In genomic region chrX:53330331-53330730, GRCh38 we compare ENCODE assay signal across 16 cellular contexts. TPM values are rescaled to one million over a fixed set of nuclear protein-coding genes. Genes with fewer than 3 reads are reported as not detected.
DNase-seq lines count a peak whose midpoint lies in the region; ATAC-seq, FAIRE-seq and TF ChIP-seq lines count a peak whose summit lies in the region.
"Had no signal": no experiment of that assay in that cellular context is flagged by ENCODE, and none has a peak within 500 bp of the region (broad histone marks: within the 10 kb centered on the region; RNA-seq: fewer than 3 reads in every experiment).

No MANE protein-coding gene starts in this region.

- no peaks in the 10 kb centered on the region for H3K9me3 Mint-ChIP-seq in activated T-helper 1 cell treated with anti-CD3 and anti-CD28 coated beads, Interleukin-12 subunit alpha, Interleukin-12 subunit beta, Interleukin-2, Interleukin-4 antibody, amounts not matched to agents 30 ng/mL and 10 ng/mL and 1 ng/mL, durations not matched to agents 14 hours and 24 hours and 36 hours
- H3K9me3 Mint-ChIP-seq: CD8-positive, alpha-beta memory T cell had no signal

- no peak for TF ChIP-seq CTCF in pancreas (IDR thresholded peaks at IDR 0.05)

- H3K36me3 Mint-ChIP-seq in activated T-helper 1 cell treated with anti-CD3 and anti-CD28 coated beads, Interleukin-12 subunit alpha, Interleukin-12 subunit beta, Interleukin-2, Interleukin-4 antibody, amounts not matched to agents 30 ng/mL and 10 ng/mL and 1 ng/mL, durations not matched to agents 14 hours and 24 hours and 36 hours (ENCODE audit: low read depth): no peaks in the 10 kb centered on the region
- H3K36me3 Mint-ChIP-seq: CD4-positive, CD25-positive, alpha-beta regulatory T cell; CD8-positive, alpha-beta memory T cell had no signal

- no peaks in the 10 kb centered on the region for H3K4me1 Mint-ChIP-seq in activated T-helper 1 cell treated with anti-CD3 and anti-CD28 coated beads, Interleukin-12 subunit alpha, Interleukin-12 subunit beta, Interleukin-2, Interleukin-4 antibody, amounts not matched to agents 30 ng/mL and 10 ng/mL and 1 ng/mL, durations not matched to agents 14 hours and 24 hours and 36 hours (ENCODE audit: low read depth)
- H3K4me1 Mint-ChIP-seq: CD8-positive, alpha-beta memory T cell had no signal

- H3K9me3 ChIP-seq in pancreas: no peaks in the 10 kb centered on the region
- H3K9me3 ChIP-seq: BE2C, Caco-2 had no signal

- no peak overlapping the region for H3K27ac Mint-ChIP-seq in activated T-helper 1 cell treated with anti-CD3 and anti-CD28 coated beads, Interleukin-12 subunit alpha, Interleukin-12 subunit beta, Interleukin-2, Interleukin-4 antibody, amounts not matched to agents 30 ng/mL and 10 ng/mL and 1 ng/mL, durations not matched to agents 14 hours and 24 hours and 36 hours
- H3K27ac Mint-ChIP-seq: CD4-positive, CD25-positive, alpha-beta regulatory T cell; CD8-positive, alpha-beta memory T cell; H9 had no signal

- DNase-seq in COLO829 (ENCODE audit: low spot score) (peak; percentile 28), SK-MEL-5 (ENCODE audit: low read depth, low spot score) (peak; percentile 22), pancreas (no peak), DMS79 (lab: John Stamatoyannopoulos, UW) (no peak)
- DNase-seq in activated T-helper 1 cell treated with anti-CD3 and anti-CD28 coated beads, Interleukin-12 subunit alpha, Interleukin-12 subunit beta, Interleukin-2, Interleukin-4 antibody, amounts not matched to agents 30 ng/mL and 10 ng/mL and 1 ng/mL, durations not matched to agents 14 hours and 24 hours and 36 hours (ENCODE audit: low spot score): no peak
- DNase-seq: BE2C; Caco-2; CD4-positive, CD25-positive, alpha-beta regulatory T cell; CD8-positive, alpha-beta memory T cell; DMS79 treated with DMSO at 0.1 percent for 48 hours; H9 had no signal

- H3K4me1 ChIP-seq in pancreas: no peaks in the 10 kb centered on the region
- H3K4me1 ChIP-seq: BE2C, Caco-2 had no signal

- in situ Hi-C loops in SK-MEL-5 (cut with HindIII; ENCODE audit: low pct_unique_long_range_greater_than_20kb, low sequenced_read_pairs): no loop called here

- no peak overlapping the region for H3K4me3 ChIP-seq in pancreas
- H3K4me3 ChIP-seq: GM12878 had no signal

- no peaks in the 10 kb centered on the region for H3K36me3 ChIP-seq in pancreas
- H3K36me3 ChIP-seq: BE2C had no signal

- peaks cover 25% of the 10 kb centered on the region for H3K27me3 Mint-ChIP-seq in activated T-helper 1 cell treated with anti-CD3 and anti-CD28 coated beads, Interleukin-12 subunit alpha, Interleukin-12 subunit beta, Interleukin-2, Interleukin-4 antibody, amounts not matched to agents 30 ng/mL and 10 ng/mL and 1 ng/mL, durations not matched to agents 14 hours and 24 hours and 36 hours (ENCODE audit: insufficient read depth)

- ATAC-seq in pancreas (no peak), GM21447 (IDR thresholded peaks at IDR 0.05; ENCODE audit: unreplicated experiment) (no peak)
- ATAC-seq: GM12878 had no signal

- intact Hi-C loops in pancreas (cut with DNase I): no loop called here
- intact Hi-C loops in activated T-helper 1 cell treated with anti-CD3 and anti-CD28 coated beads, Interleukin-12 subunit alpha, Interleukin-12 subunit beta, Interleukin-2, Interleukin-4 antibody, amounts not matched to agents 30 ng/mL and 10 ng/mL and 1 ng/mL, durations not matched to agents 14 hours and 24 hours and 36 hours (cut with micrococcal nuclease): no loop called here

- H3K27me3 ChIP-seq in pancreas: peaks cover 0 to 21% (median 0%) of the 10 kb centered on the region in 4 donors
- H3K27me3 ChIP-seq: BE2C had no signal

- H3K27ac ChIP-seq in pancreas: no peak overlapping the region
- H3K27ac ChIP-seq: HL-60 had no signal

- FAIRE-seq in pancreas (lab: Jason Lieb, UNC): peak; percentile 9
- FAIRE-seq: D721Med, GM12878, H1 had no signal

- WGBS in pancreas, 2 donors: 61 to 71% methylated on average over 10 of the region's 10 CpGs

- no peak overlapping the region for H3K4me3 Mint-ChIP-seq in activated T-helper 1 cell treated with anti-CD3 and anti-CD28 coated beads, Interleukin-12 subunit alpha, Interleukin-12 subunit beta, Interleukin-2, Interleukin-4 antibody, amounts not matched to agents 30 ng/mL and 10 ng/mL and 1 ng/mL, durations not matched to agents 14 hours and 24 hours and 36 hours
- H3K4me3 Mint-ChIP-seq: CD4-positive, CD25-positive, alpha-beta regulatory T cell; CD8-positive, alpha-beta memory T cell; H9 had no signal

RNA-seq across cellular contexts. Expression of gene IQSEC2, which starts 48.9 kb away (rescaled TPM):
- 6.3 and 8.4 TPM in 2 replicates for total RNA-seq in SK-MEL-5 (2014; rRNA removed; shearing (Covaris generic))
- polyA plus RNA-seq in SK-MEL-5 (2015; cell fraction: cytosol; rRNA removed): 13.0 and 16.9 TPM in 2 replicates
- 14.5 and 18.0 TPM in 2 replicates for polyA plus RNA-seq in SK-MEL-5 (2015; cell fraction: nucleus; rRNA removed)
- 10 to 100 TPM in 2 of 6 donors, 1 to 10 TPM in 4; 7.5 to 12.5 (median 8.8) TPM for total RNA-seq in pancreas
- polyA plus RNA-seq in pancreas: 10 to 100 TPM; 10.2 to 13.2 TPM
- total RNA-seq in activated T-helper 1 cell treated with anti-CD3 and anti-CD28 coated beads, Interleukin-12 subunit alpha, Interleukin-12 subunit beta, Interleukin-2, Interleukin-4 antibody, amounts not matched to agents 30 ng/mL and 10 ng/mL and 1 ng/mL, durations not matched to agents 14 hours and 24 hours and 36 hours: 0.26 and 0.27 TPM in 2 replicates

Comparison
In these comparisons a context has a peak if more than half of its experiments do, and no peak if none do; other contexts are left out.
1. DNase-seq: peak in COLO829 (single experiment) and SK-MEL-5 (single experiment); none in pancreas (0 of 6), activated T-helper 1 cell treated with anti-CD3 and anti-CD28 coated beads, Interleukin-12 subunit alpha, Interleukin-12 subunit beta, Interleukin-2, Interleukin-4 antibody, amounts not matched to agents 30 ng/mL and 10 ng/mL and 1 ng/mL, durations not matched to agents 14 hours and 24 hours and 36 hours (single experiment) and DMS79 (single experiment).